8 cellular contexts compared by ENCODE assay signal in genomic region chr2:203535078-203535783, GRCh38. TPM values are rescaled to one million over a fixed set of nuclear protein-coding genes. Genes with fewer than 3 reads are reported as not detected.
DNase-seq lines count a peak whose midpoint lies in the region; ATAC-seq, FAIRE-seq and TF ChIP-seq lines count a peak whose summit lies in the region.

Gene RAPH1 (minus strand): TSS chr2:203535301. CDS start chr2:203495353, 39,948 bp downstream.

- peaks cover 11% of the 10 kb centered on the region for H3K9me3 Mint-ChIP-seq in chondrocyte (ENCODE audit: low read depth)

- H3K36me3 ChIP-seq in keratinocyte (ENCODE audit: control insufficient read depth in 2 of 2, extremely low read depth in 1 of 2, insufficient read depth in 2 of 2, low read length in 2 of 2) = no peaks in the 10 kb centered on the region

- peak within 1 kb of the TSS; percentile 91 for H2AFZ ChIP-seq in keratinocyte (ENCODE audit: control insufficient read depth, low read length)

- peaks cover 2% of the 10 kb centered on the region for H3K36me3 Mint-ChIP-seq in chondrocyte (ENCODE audit: low read depth)

- H3K79me2 ChIP-seq in keratinocyte (ENCODE audit: control insufficient read depth, insufficient read depth, low read length) = peaks cover 17% of the 10 kb centered on the region

- peak within 1 kb of the TSS; percentile 94 for H3K27ac Mint-ChIP-seq in chondrocyte (ENCODE audit: unreplicated experiment)

- peak within 1 kb of the TSS; percentile 87 for H3K4me2 ChIP-seq in keratinocyte (ENCODE audit: control insufficient read depth, extremely low read depth, insufficient read depth, low read depth, low read length)

- no peak for DNase-seq in GM12864 (ENCODE audit: low read depth)
- DNase-seq in NCI-H226 = peak; percentile 78
- peak; percentile 47 for DNase-seq in activated CD4-positive, alpha-beta T cell treated with anti-CD3 and anti-CD28 coated beads for 1 hour
- DNase-seq in chondrocyte (ENCODE audit: low spot score) = peak; percentile 92
- peak; percentile 45 for DNase-seq in keratinocyte (ENCODE audit: low read depth, low spot score)
- DNase-seq in stimulated activated CD4-positive, alpha-beta T cell treated with anti-CD3 and anti-CD28 coated beads, Interleukin-12 subunit alpha, Interleukin-12 subunit beta, amount 100 ng/mL, for 24 hours (ENCODE audit: low read depth in 2 of 2) = peak; percentile 40 to 70

- no peaks in the 10 kb centered on the region for H3K27me3 ChIP-seq in keratinocyte (ENCODE audit: control insufficient read depth, extremely low read depth, insufficient read depth, low read length)

- H3K27ac ChIP-seq in keratinocyte (ENCODE audit: control insufficient read depth, insufficient read depth, low read length) = peak within 1 kb of the TSS; percentile 84

- no peaks in the 10 kb centered on the region for H4K20me1 ChIP-seq in keratinocyte (ENCODE audit: control insufficient read depth, extremely low read depth, insufficient read depth, low read length)

- no peaks in the 10 kb centered on the region for H3K9me1 ChIP-seq in keratinocyte (ENCODE audit: control insufficient read depth, extremely low read depth, insufficient read depth, low read length)

- dilution Hi-C loops in keratinocyte (cut with MboI; ENCODE audit: extremely low pct_ligation_motif_present, low sequenced_read_pairs) = no loop called here

- TF ChIP-seq CTCF in GM12864 (IDR thresholded peaks at IDR 0.05; ENCODE audit: low read depth, low read length, missing control alignments) (no peak), chondrocyte (IDR thresholded peaks at IDR 0.05) (no peak), keratinocyte (optimal IDR thresholded peaks at IDR 0.05 in 1 of 3, IDR thresholded peaks at IDR 0.05 in 1 of 3, conservative IDR thresholded peaks at IDR 0.05 in 1 of 3; ENCODE audit: extremely low read depth in 1 of 3, insufficient read depth in 2 of 3, low read length in 3 of 3) (peak in 1 of 3 experiments; percentile 18)

- no peaks in the 10 kb centered on the region for H3K27me3 Mint-ChIP-seq in chondrocyte (ENCODE audit: low read depth)

- ATAC-seq in HG02981 (IDR thresholded peaks at IDR 0.05; ENCODE audit: unreplicated experiment) (peak; percentile 51), HG03565 (IDR thresholded peaks at IDR 0.05; ENCODE audit: unreplicated experiment) (no peak)

- no peak for FAIRE-seq in keratinocyte (lab: Jason Lieb, UNC)

- peaks cover 45% of the 10 kb centered on the region for H3K4me1 Mint-ChIP-seq in chondrocyte (ENCODE audit: low read depth)

- H3K4me1 ChIP-seq in keratinocyte (ENCODE audit: control insufficient read depth, extremely low read depth, insufficient read depth, low read length) = peaks cover 16% of the 10 kb centered on the region

- H3K9ac ChIP-seq in keratinocyte (ENCODE audit: control insufficient read depth, extremely low read depth, insufficient read depth, low read length) = peak within 1 kb of the TSS; percentile 82

- H3K9me3 ChIP-seq in keratinocyte (ENCODE audit: control insufficient read depth, low read depth, low read length) = peaks cover 2% of the 10 kb centered on the region

- H3K4me3 ChIP-seq in GM12864 (ENCODE audit: low read depth, low read length) (peak within 1 kb of the TSS; percentile 63), keratinocyte (ENCODE audit: control insufficient read depth in 2 of 3, extremely low read depth in 1 of 3, insufficient read depth in 2 of 3, low read depth in 1 of 3, low read length in 3 of 3) (peak within 1 kb of the TSS; percentile 61 to 82 (median 81))

- H3K4me3 Mint-ChIP-seq in chondrocyte (ENCODE audit: unreplicated experiment) = peak within 1 kb of the TSS; percentile 80

RNA-seq across cellular contexts. Expression of gene RAPH1, which starts in this region (rescaled TPM):
- total RNA-seq in chondrocyte = 58.9 to 71.6 TPM (median 71.5 TPM) in 3 replicates
- polyA plus RNA-seq in keratinocyte = 1.7 to 3.0 TPM (median 2.9 TPM) in 3 replicates
- 9.7 TPM for polyA plus RNA-seq in keratinocyte (2011; ENCODE audit: low read depth)
- 1.8 and 3.3 TPM in 2 replicates for polyA plus RNA-seq in keratinocyte (2011; cell fraction: cytosol; rRNA removed)
- 5.3 and 5.9 TPM in 2 replicates for polyA plus RNA-seq in keratinocyte (2011; cell fraction: nucleus; rRNA removed)
- 4.5 and 6.9 TPM in 2 replicates for polyA plus RNA-seq in keratinocyte (2012; ENCODE audit: low replicate concordance)
- polyA minus RNA-seq in keratinocyte = 4.8 to 12.6 TPM (median 7.9 TPM) in 3 replicates
- 3.3 TPM for polyA minus RNA-seq in keratinocyte (2011; cell fraction: cytosol; rRNA and poly(A)+ RNA removed)
- polyA minus RNA-seq in keratinocyte (2011; cell fraction: nucleus; rRNA and poly(A)+ RNA removed) = 4.6 and 11.1 TPM in 2 replicates
